1 cellular context compared by ENCODE assay signal in the genomic region with DNA sequence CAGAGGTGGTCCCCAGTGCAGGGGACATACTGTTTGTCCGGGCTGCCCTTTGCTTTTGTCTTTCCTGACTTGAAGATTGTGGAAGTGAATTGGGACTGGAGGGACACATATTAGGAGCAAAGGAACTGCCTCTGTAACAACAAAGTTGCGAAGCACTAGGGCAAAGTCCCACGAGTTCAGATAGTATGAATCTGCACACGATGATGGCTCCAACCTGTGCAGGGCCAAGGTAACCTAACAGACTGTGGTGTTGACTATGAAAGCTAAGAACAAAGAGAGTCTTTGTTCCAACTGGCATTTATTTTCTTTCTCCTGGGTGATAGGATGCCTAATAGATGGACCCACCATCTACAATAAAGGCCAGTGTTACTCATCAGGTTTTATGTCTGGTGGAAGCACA.
A peak's percentile ranks its signal among the peaks of the same experiment; 100 is the strongest.
TF ChIP-seq lines count a peak whose summit lies in the region.

No MANE protein-coding gene starts in this region.

TF ChIP-seq in HepG2, 621 proteins besides CTCF, POLR2A, EP300 and RAD21 (continued from another document and continues in another):
- no peak for TF ChIP-seq SOX13 (IDR thresholded peaks at IDR 0.05)
- peak in 1 of 2 experiments; percentile 55; a peak in 2 of 4 replicates for TF ChIP-seq SOX13 (CRISPR knock-in tag; conservative IDR thresholded peaks at IDR 0.05 in 1 of 2, IDR thresholded peaks at IDR 0.05 in 1 of 2)
- TF ChIP-seq, protein P1, sequence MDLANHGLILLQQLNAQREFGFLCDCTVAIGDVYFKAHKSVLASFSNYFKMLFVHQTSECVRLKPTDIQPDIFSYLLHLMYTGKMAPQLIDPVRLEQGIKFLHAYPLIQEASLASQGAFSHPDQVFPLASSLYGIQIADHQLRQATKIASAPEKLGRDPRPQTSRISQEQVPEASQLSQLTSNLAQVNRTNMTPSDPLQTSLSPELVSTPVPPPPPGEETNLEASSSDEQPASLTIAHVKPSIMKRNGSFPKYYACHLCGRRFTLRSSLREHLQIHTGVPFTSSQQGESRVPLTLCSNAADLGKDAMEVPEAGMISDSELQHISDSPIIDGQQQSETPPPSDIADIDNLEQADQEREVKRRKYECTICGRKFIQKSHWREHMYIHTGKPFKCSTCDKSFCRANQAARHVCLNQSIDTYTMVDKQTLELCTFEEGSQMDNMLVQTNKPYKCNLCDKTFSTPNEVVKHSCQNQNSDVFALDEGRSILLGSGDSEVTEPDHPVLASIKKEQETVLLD (CRISPR knock-in tag; IDR thresholded peaks at IDR 0.05; ENCODE audit: low read depth): no peak
- no peak for TF ChIP-seq TSC22D2 (CRISPR knock-in tag; IDR thresholded peaks at IDR 0.05; ENCODE audit: borderline replicate concordance)
- no peak for TF ChIP-seq ZNF224 (CRISPR knock-in tag; IDR thresholded peaks at IDR 0.05)
- TF ChIP-seq IKZF4 (CRISPR knock-in tag; IDR thresholded peaks at IDR 0.05; ENCODE audit: borderline replicate concordance, low read depth, not compliant biosample characterization): no peak
- no peak for TF ChIP-seq ZBTB7B (CRISPR knock-in tag; IDR thresholded peaks at IDR 0.05)
- no peak for TF ChIP-seq ZNF792 (CRISPR knock-in tag; IDR thresholded peaks at IDR 0.05)
- TF ChIP-seq ZNF839 (CRISPR knock-in tag; IDR thresholded peaks at IDR 0.05; ENCODE audit: borderline replicate concordance): no peak
- TF ChIP-seq KAT8 (CRISPR knock-in tag; IDR thresholded peaks at IDR 0.05): no peak
- TF ChIP-seq ZFP82 (CRISPR knock-in tag; IDR thresholded peaks at IDR 0.05; ENCODE audit: borderline replicate concordance): no peak
- TF ChIP-seq HOXA3 (CRISPR knock-in tag; IDR thresholded peaks at IDR 0.05): no peak
- TF ChIP-seq CEBPG (CRISPR knock-in tag; IDR thresholded peaks at IDR 0.05): no peak
- no peak for TF ChIP-seq RARG (CRISPR knock-in tag; IDR thresholded peaks at IDR 0.05; ENCODE audit: low read depth)
- TF ChIP-seq TOPORS (CRISPR knock-in tag; IDR thresholded peaks at IDR 0.05): no peak
- peak; percentile 63; the same call in 1 of the 2 replicates for TF ChIP-seq SOX5 (CRISPR knock-in tag; IDR thresholded peaks at IDR 0.05; ENCODE audit: borderline replicate concordance)
- no peak for TF ChIP-seq KDM4B (CRISPR knock-in tag; IDR thresholded peaks at IDR 0.05)
- TF ChIP-seq ZNF672 (CRISPR knock-in tag; IDR thresholded peaks at IDR 0.05): no peak
- no peak for TF ChIP-seq ARNTL (CRISPR knock-in tag; IDR thresholded peaks at IDR 0.05)
- no peak for TF ChIP-seq ZBTB21 (CRISPR knock-in tag; IDR thresholded peaks at IDR 0.05)
- TF ChIP-seq, protein P2, sequence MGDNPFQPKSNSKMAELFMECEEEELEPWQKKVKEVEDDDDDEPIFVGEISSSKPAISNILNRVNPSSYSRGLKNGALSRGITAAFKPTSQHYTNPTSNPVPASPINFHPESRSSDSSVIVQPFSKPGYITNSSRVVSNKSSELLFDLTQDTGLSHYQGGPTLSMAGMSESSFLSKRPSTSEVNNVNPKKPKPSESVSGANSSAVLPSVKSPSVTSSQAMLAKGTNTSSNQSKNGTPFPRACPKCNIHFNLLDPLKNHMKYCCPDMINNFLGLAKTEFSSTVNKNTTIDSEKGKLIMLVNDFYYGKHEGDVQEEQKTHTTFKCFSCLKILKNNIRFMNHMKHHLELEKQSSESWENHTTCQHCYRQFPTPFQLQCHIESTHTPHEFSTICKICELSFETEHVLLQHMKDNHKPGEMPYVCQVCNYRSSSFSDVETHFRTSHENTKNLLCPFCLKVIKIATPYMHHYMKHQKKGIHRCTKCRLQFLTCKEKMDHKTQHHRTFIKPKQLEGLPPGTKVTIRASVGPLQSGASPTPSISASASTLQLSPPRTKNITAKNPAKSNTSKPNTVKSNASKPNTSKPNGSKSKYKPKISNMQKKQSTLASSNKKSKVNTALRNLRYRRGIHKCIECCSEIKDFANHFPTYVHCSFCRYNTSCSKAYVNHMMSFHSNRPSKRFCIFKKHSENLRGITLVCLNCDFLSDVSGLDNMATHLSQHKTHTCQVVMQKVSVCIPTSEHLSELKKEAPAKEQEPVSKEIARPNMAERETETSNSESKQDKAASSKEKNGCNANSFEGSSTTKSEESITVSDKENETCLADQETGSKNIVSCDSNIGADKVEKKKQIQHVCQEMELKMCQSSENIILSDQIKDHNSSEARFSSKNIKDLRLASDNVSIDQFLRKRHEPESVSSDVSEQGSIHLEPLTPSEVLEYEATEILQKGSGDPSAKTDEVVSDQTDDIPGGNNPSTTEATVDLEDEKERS (CRISPR knock-in tag; IDR thresholded peaks at IDR 0.05): no peak
- TF ChIP-seq FOSL2 (CRISPR knock-in tag; IDR thresholded peaks at IDR 0.05): no peak
- no peak for TF ChIP-seq ZNF292 (CRISPR knock-in tag; IDR thresholded peaks at IDR 0.05; ENCODE audit: borderline replicate concordance, low read depth)
- TF ChIP-seq ASH2L (IDR thresholded peaks at IDR 0.05; ENCODE audit: insufficient read length, low read depth, low read length): peak; percentile 44
- no peak for TF ChIP-seq XBP1 (CRISPR knock-in tag; IDR thresholded peaks at IDR 0.05)
- TF ChIP-seq, protein P3, sequence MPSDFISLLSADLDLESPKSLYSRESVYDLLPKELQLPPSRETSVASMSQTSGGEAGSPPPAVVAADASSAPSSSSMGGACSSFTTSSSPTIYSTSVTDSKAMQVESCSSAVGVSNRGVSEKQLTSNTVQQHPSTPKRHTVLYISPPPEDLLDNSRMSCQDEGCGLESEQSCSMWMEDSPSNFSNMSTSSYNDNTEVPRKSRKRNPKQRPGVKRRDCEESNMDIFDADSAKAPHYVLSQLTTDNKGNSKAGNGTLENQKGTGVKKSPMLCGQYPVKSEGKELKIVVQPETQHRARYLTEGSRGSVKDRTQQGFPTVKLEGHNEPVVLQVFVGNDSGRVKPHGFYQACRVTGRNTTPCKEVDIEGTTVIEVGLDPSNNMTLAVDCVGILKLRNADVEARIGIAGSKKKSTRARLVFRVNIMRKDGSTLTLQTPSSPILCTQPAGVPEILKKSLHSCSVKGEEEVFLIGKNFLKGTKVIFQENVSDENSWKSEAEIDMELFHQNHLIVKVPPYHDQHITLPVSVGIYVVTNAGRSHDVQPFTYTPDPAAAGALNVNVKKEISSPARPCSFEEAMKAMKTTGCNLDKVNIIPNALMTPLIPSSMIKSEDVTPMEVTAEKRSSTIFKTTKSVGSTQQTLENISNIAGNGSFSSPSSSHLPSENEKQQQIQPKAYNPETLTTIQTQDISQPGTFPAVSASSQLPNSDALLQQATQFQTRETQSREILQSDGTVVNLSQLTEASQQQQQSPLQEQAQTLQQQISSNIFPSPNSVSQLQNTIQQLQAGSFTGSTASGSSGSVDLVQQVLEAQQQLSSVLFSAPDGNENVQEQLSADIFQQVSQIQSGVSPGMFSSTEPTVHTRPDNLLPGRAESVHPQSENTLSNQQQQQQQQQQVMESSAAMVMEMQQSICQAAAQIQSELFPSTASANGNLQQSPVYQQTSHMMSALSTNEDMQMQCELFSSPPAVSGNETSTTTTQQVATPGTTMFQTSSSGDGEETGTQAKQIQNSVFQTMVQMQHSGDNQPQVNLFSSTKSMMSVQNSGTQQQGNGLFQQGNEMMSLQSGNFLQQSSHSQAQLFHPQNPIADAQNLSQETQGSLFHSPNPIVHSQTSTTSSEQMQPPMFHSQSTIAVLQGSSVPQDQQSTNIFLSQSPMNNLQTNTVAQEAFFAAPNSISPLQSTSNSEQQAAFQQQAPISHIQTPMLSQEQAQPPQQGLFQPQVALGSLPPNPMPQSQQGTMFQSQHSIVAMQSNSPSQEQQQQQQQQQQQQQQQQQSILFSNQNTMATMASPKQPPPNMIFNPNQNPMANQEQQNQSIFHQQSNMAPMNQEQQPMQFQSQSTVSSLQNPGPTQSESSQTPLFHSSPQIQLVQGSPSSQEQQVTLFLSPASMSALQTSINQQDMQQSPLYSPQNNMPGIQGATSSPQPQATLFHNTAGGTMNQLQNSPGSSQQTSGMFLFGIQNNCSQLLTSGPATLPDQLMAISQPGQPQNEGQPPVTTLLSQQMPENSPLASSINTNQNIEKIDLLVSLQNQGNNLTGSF (CRISPR knock-in tag; IDR thresholded peaks at IDR 0.05): no peak
- TF ChIP-seq ARNT2 (CRISPR knock-in tag; IDR thresholded peaks at IDR 0.05; ENCODE audit: low read depth): no peak
- no peak for TF ChIP-seq CBX1 (IDR thresholded peaks at IDR 0.05; ENCODE audit: low read depth)
- TF ChIP-seq KDM5A (IDR thresholded peaks at IDR 0.05; ENCODE audit: borderline replicate concordance, low read length): no peak
- TF ChIP-seq ZNF616 (CRISPR knock-in tag; IDR thresholded peaks at IDR 0.05; ENCODE audit: low read depth): no peak
- no peak for TF ChIP-seq SSRP1 (CRISPR knock-in tag; IDR thresholded peaks at IDR 0.05)
- TF ChIP-seq RFXAP (CRISPR knock-in tag; IDR thresholded peaks at IDR 0.05; ENCODE audit: borderline replicate concordance): no peak
- no peak for TF ChIP-seq ZBTB8A (CRISPR knock-in tag; IDR thresholded peaks at IDR 0.05; ENCODE audit: borderline replicate concordance, low read depth)
- no peak for TF ChIP-seq ATF7 (IDR thresholded peaks at IDR 0.05)
- no peak for TF ChIP-seq ATF7 (CRISPR knock-in tag; IDR thresholded peaks at IDR 0.05)
- 0 out of 2 replicates have a peak, but pooled peaks have one; percentile 19 for TF ChIP-seq GATAD2A (CRISPR knock-in tag; IDR thresholded peaks at IDR 0.05)
- TF ChIP-seq GABPB1 (CRISPR knock-in tag; IDR thresholded peaks at IDR 0.05): no peak
- TF ChIP-seq JUN (CRISPR knock-in tag; IDR thresholded peaks at IDR 0.05): no peak
- peak; percentile 49; the same call in 1 of the 2 replicates for TF ChIP-seq ZNF644 (CRISPR knock-in tag; IDR thresholded peaks at IDR 0.05; ENCODE audit: low read depth)
- TF ChIP-seq ZBTB42 (CRISPR knock-in tag; IDR thresholded peaks at IDR 0.05): no peak
- TF ChIP-seq MAFG (CRISPR knock-in tag; IDR thresholded peaks at IDR 0.05): no peak
- TF ChIP-seq, protein P4, sequence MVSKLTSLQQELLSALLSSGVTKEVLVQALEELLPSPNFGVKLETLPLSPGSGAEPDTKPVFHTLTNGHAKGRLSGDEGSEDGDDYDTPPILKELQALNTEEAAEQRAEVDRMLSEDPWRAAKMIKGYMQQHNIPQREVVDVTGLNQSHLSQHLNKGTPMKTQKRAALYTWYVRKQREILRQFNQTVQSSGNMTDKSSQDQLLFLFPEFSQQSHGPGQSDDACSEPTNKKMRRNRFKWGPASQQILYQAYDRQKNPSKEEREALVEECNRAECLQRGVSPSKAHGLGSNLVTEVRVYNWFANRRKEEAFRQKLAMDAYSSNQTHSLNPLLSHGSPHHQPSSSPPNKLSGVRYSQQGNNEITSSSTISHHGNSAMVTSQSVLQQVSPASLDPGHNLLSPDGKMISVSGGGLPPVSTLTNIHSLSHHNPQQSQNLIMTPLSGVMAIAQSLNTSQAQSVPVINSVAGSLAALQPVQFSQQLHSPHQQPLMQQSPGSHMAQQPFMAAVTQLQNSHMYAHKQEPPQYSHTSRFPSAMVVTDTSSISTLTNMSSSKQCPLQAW (CRISPR knock-in tag; IDR thresholded peaks at IDR 0.05): no peak
- TF ChIP-seq, protein P5, sequence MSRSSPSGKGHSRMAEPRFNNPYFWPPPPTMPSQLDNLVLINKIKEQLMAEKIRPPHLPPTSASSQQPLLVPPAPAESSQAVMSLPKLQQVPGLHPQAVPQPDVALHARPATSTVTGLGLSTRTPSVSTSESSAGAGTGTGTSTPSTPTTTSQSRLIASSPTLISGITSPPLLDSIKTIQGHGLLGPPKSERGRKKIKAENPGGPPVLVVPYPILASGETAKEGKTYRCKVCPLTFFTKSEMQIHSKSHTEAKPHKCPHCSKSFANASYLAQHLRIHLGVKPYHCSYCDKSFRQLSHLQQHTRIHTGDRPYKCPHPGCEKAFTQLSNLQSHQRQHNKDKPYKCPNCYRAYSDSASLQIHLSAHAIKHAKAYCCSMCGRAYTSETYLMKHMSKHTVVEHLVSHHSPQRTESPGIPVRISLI (CRISPR knock-in tag; IDR thresholded peaks at IDR 0.05; ENCODE audit: borderline replicate concordance): no peak
- no peak for TF ChIP-seq NR2C2 (CRISPR knock-in tag; IDR thresholded peaks at IDR 0.05; ENCODE audit: borderline replicate concordance)
- TF ChIP-seq FOXK2 (IDR thresholded peaks at IDR 0.05): no peak
- 0 out of 2 replicates have a peak, but pooled peaks have one; percentile 82 for TF ChIP-seq ZNF343 (CRISPR knock-in tag; IDR thresholded peaks at IDR 0.05)
- TF ChIP-seq, protein P6, sequence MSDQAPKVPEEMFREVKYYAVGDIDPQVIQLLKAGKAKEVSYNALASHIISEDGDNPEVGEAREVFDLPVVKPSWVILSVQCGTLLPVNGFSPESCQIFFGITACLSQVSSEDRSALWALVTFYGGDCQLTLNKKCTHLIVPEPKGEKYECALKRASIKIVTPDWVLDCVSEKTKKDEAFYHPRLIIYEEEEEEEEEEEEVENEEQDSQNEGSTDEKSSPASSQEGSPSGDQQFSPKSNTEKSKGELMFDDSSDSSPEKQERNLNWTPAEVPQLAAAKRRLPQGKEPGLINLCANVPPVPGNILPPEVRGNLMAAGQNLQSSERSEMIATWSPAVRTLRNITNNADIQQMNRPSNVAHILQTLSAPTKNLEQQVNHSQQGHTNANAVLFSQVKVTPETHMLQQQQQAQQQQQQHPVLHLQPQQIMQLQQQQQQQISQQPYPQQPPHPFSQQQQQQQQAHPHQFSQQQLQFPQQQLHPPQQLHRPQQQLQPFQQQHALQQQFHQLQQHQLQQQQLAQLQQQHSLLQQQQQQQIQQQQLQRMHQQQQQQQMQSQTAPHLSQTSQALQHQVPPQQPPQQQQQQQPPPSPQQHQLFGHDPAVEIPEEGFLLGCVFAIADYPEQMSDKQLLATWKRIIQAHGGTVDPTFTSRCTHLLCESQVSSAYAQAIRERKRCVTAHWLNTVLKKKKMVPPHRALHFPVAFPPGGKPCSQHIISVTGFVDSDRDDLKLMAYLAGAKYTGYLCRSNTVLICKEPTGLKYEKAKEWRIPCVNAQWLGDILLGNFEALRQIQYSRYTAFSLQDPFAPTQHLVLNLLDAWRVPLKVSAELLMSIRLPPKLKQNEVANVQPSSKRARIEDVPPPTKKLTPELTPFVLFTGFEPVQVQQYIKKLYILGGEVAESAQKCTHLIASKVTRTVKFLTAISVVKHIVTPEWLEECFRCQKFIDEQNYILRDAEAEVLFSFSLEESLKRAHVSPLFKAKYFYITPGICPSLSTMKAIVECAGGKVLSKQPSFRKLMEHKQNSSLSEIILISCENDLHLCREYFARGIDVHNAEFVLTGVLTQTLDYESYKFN (CRISPR knock-in tag; conservative IDR thresholded peaks at IDR 0.05): peak; percentile 59
- TF ChIP-seq FOXA3 (CRISPR knock-in tag; IDR thresholded peaks at IDR 0.05): no peak; the same call in 1 of the 2 replicates
